10 cellular contexts compared by ENCODE assay signal in genomic region chr9:36193049-36193448, GRCh38. TPM values are rescaled to one million over a fixed set of nuclear protein-coding genes. Genes with fewer than 3 reads are reported as not detected.
DNase-seq lines count a peak whose midpoint lies in the region; ATAC-seq and TF ChIP-seq lines count a peak whose summit lies in the region.
"Had no signal": no experiment of that assay in that cellular context is flagged by ENCODE, and none has a peak within 500 bp of the region (broad histone marks: within the 10 kb centered on the region; RNA-seq: fewer than 3 reads in every experiment).

No MANE protein-coding gene starts in this region.

- H3K4me3 ChIP-seq in ascending aorta, result peak overlapping the region; percentile 86 to 99
- peak overlapping the region; percentile 97 for H3K4me3 ChIP-seq in lower lobe of right lung
- H3K4me3 ChIP-seq in vagina, result peak overlapping the region; percentile 80 to 84
- H3K4me3 ChIP-seq in adrenal gland, result peak overlapping the region in 1 of 4 donors; percentile 76

- intact Hi-C loops in ascending aorta (cut with DNase I) (loop anchor here (10.0 kb wide), 1 partner anchor 132 kb away; no protein-coding TSS in a partner anchor), lower lobe of right lung (cut with DNase I) (no loop called here), vagina (cut with DNase I) (no loop called here), adrenal gland (cut with DNase I) (loop anchor here in 1 of 2 donors (5.0 kb wide), 1 partner anchor 134 kb away; no protein-coding TSS in a partner anchor)

- H3K27ac Mint-ChIP-seq in stimulated activated naive CD8-positive, alpha-beta T cell treated with anti-CD3 and anti-CD28 coated beads, Interleukin-15, Interleukin-2, amounts not matched to agents 100 ng/mL and 50 ng/mL, for 24 hours, result peak overlapping the region; percentile 60

- H3K9me3 Mint-ChIP-seq in stimulated activated naive CD8-positive, alpha-beta T cell treated with anti-CD3 and anti-CD28 coated beads, Interleukin-15, Interleukin-2, amounts not matched to agents 100 ng/mL and 50 ng/mL, for 24 hours, result no peaks in the 10 kb centered on the region

- TF ChIP-seq CTCF in ascending aorta (IDR thresholded peaks at IDR 0.05) (no peak), lower lobe of right lung (IDR thresholded peaks at IDR 0.05) (no peak), vagina (IDR thresholded peaks at IDR 0.05) (no peak), adrenal gland (IDR thresholded peaks at IDR 0.05) (no peak)

- H3K27ac ChIP-seq in ascending aorta (no peak overlapping the region), lower lobe of right lung (no peak overlapping the region), vagina (no peak overlapping the region), adrenal gland (no peak overlapping the region)

- H3K4me1 Mint-ChIP-seq in stimulated activated naive CD8-positive, alpha-beta T cell treated with anti-CD3 and anti-CD28 coated beads, Interleukin-15, Interleukin-2, amounts not matched to agents 100 ng/mL and 50 ng/mL, for 24 hours (ENCODE audit: low read depth), result peaks cover 46% of the 10 kb centered on the region

- H3K36me3 ChIP-seq in ascending aorta (peaks cover 7 to 10% of the 10 kb centered on the region in 2 donors), lower lobe of right lung (peaks cover 25% of the 10 kb centered on the region), vagina (peaks cover 0 to under 1% of the 10 kb centered on the region in 2 donors), adrenal gland (replicated peaks in 1 of 2) (peaks cover 0 to 12% of the 10 kb centered on the region in 2 donors)

- no peak for DNase-seq in stimulated activated naive CD8-positive, alpha-beta T cell treated with anti-CD3 and anti-CD28 coated beads, Interleukin-15, Interleukin-2, amounts not matched to agents 100 U/mL and 50 U/mL, for 24 hours
- DNase-seq in ascending aorta (ENCODE audit: low spot score in 2 of 2) (no peak), lower lobe of right lung (no peak), vagina (ENCODE audit: extremely low spot score in 2 of 2) (no peak), superior temporal gyrus (ENCODE audit: extremely low spot score) (no peak), adrenal gland (no peak)
- DNase-seq: activated CD4-positive, CD25-positive, alpha-beta regulatory T cell; NCI-H1105 had no signal

- no peak for TF ChIP-seq POLR2A in vagina (IDR thresholded peaks at IDR 0.05)
- no peak for TF ChIP-seq POLR2A in adrenal gland (IDR thresholded peaks at IDR 0.05)

- peak overlapping the region; percentile 92 for H3K4me3 Mint-ChIP-seq in stimulated activated naive CD8-positive, alpha-beta T cell treated with anti-CD3 and anti-CD28 coated beads, Interleukin-15, Interleukin-2, amounts not matched to agents 100 ng/mL and 50 ng/mL, for 24 hours

- H3K9me3 ChIP-seq in ascending aorta (no peaks in the 10 kb centered on the region), lower lobe of right lung (no peaks in the 10 kb centered on the region), vagina (no peaks in the 10 kb centered on the region), adrenal gland (replicated peaks in 1 of 3) (no peaks in the 10 kb centered on the region)

- H3K27me3 Mint-ChIP-seq in stimulated activated naive CD8-positive, alpha-beta T cell treated with anti-CD3 and anti-CD28 coated beads, Interleukin-15, Interleukin-2, amounts not matched to agents 100 ng/mL and 50 ng/mL, for 24 hours, result no peaks in the 10 kb centered on the region

- H3K27me3 ChIP-seq in ascending aorta (no peaks in the 10 kb centered on the region), lower lobe of right lung (ENCODE audit: low read depth) (no peaks in the 10 kb centered on the region), vagina (no peaks in the 10 kb centered on the region), adrenal gland (no peaks in the 10 kb centered on the region)

- ATAC-seq in stimulated activated naive CD8-positive, alpha-beta T cell treated with anti-CD3 and anti-CD28 coated beads, Interleukin-15, Interleukin-2, amounts not matched to agents 100 U/mL and 50 U/mL, for 24 hours, result no peak
- ATAC-seq in lower lobe of right lung, result no peak
- no peak for ATAC-seq in GM19452 (IDR thresholded peaks at IDR 0.05; ENCODE audit: unreplicated experiment)

- H3K4me1 ChIP-seq in ascending aorta (peaks cover 4 to 31% of the 10 kb centered on the region in 2 donors), lower lobe of right lung (peaks cover 50% of the 10 kb centered on the region), vagina (peaks cover 43% of the 10 kb centered on the region), adrenal gland (replicated peaks in 1 of 2) (peaks cover 37 to 45% of the 10 kb centered on the region in 2 donors)

- 58 to 70% (median 64%) methylated on average over 4 of the region's 4 CpGs for WGBS in adrenal gland, 4 donors

- peaks cover 25% of the 10 kb centered on the region for H3K36me3 Mint-ChIP-seq in stimulated activated naive CD8-positive, alpha-beta T cell treated with anti-CD3 and anti-CD28 coated beads, Interleukin-15, Interleukin-2, amounts not matched to agents 100 ng/mL and 50 ng/mL, for 24 hours (ENCODE audit: low read depth)

RNA-seq across cellular contexts. Expression of gene CLTA, which starts 2.3 kb away (rescaled TPM):
- 222 TPM for total RNA-seq in ascending aorta
- 177 TPM for total RNA-seq in lower lobe of right lung
- 199 TPM for total RNA-seq in vagina
- total RNA-seq in adrenal gland, result 100 to 1,000 TPM; 167 to 301 (median 230) TPM
- 100 to 1,000 TPM in 2 of 3 donors, 10 to 100 TPM in 1; 95.6 to 199 (median 126) TPM for polyA plus RNA-seq in adrenal gland

RNA-seq across cellular contexts. Expression of gene CCIN, which starts 23.9 kb away (rescaled TPM):
- not detected for total RNA-seq in ascending aorta
- 0.18 TPM for total RNA-seq in lower lobe of right lung
- not detected for total RNA-seq in vagina
- 1 to 10 TPM in 3 of 8 donors, under 1 TPM in 5; 0.22 to 1.9 (median 0.49) TPM for total RNA-seq in adrenal gland
- 1 to 10 TPM in 1 of 3 donors, under 1 TPM in 2; 0.20 to 1.2 (median 0.32) TPM for polyA plus RNA-seq in adrenal gland

RNA-seq across cellular contexts. Expression of gene GLIPR2, which starts 56.5 kb away (rescaled TPM):
- total RNA-seq in ascending aorta, result 54.4 TPM
- 108 TPM for total RNA-seq in lower lobe of right lung
- total RNA-seq in vagina, result 34.9 TPM
- total RNA-seq in adrenal gland, result 10 to 100 TPM; 20.8 to 42.4 (median 33.5) TPM
- polyA plus RNA-seq in adrenal gland, result 10 to 100 TPM; 16.1 to 35.2 (median 24.3) TPM
